ENCODE assay signal across 8 cellular contexts in genomic region chr2:232633413-232634318, GRCh38. TPM values are rescaled to one million over a fixed set of nuclear protein-coding genes. Genes with fewer than 3 reads are reported as not detected.
DNase-seq lines count a peak whose midpoint lies in the region; ATAC-seq and TF ChIP-seq lines count a peak whose summit lies in the region.

Gene EFHD1, plus strand, starts transcription at chr2:232633604. Its CDS starts 101 bp downstream, at chr2:232633705.

- H3K27me3 ChIP-seq in NT2/D1 (ENCODE audit: insufficient read depth, insufficient read length) (peaks cover 13% of the 10 kb centered on the region), foreskin keratinocyte (peaks cover 86% of the 10 kb centered on the region)

- peak; percentile 26 for DNase-seq in NCI-H1436 (lab: John Stamatoyannopoulos, UW)
- no peak for DNase-seq in NCI-H1436 treated with DMSO at 0.1 percent for 48 hours (lab: John Stamatoyannopoulos, UW)
- DNase-seq in NT2/D1 (ENCODE audit: low read depth, low spot score): peak; percentile 76
- DNase-seq in activated gamma-delta T cell treated with Interleukin-2 at 50 U/mL for 16 hours: peak; percentile 39
- DNase-seq in foreskin keratinocyte: no peak
- DNase-seq in natural killer cell treated with Interleukin-12 subunit alpha and Interleukin-12 subunit beta and Interleukin-15 and Interleukin-18, amount 100 ng/mL, for 72 hours (ENCODE audit: low spot score): no peak

- H3K27ac Mint-ChIP-seq in natural killer cell treated with Interleukin-12 subunit alpha and Interleukin-12 subunit beta and Interleukin-15 and Interleukin-18, amount 100 ng/mL, for 72 hours: no peak within 1 kb of the TSS
- H3K27ac Mint-ChIP-seq in stimulated activated naive CD8-positive, alpha-beta T cell treated with anti-CD3 and anti-CD28 coated beads, Interleukin-15, Interleukin-2, amounts not matched to agents 100 ng/mL and 50 ng/mL, for 24 hours: no peak within 1 kb of the TSS

- H3K27ac ChIP-seq in foreskin keratinocyte: no peak within 1 kb of the TSS

- H3K4me1 ChIP-seq in NT2/D1 (ENCODE audit: insufficient read depth, insufficient read length) (no peaks in the 10 kb centered on the region), foreskin keratinocyte (no peaks in the 10 kb centered on the region)

- no peaks in the 10 kb centered on the region for H3K36me3 Mint-ChIP-seq in natural killer cell treated with Interleukin-12 subunit alpha and Interleukin-12 subunit beta and Interleukin-15 and Interleukin-18, amount 100 ng/mL, for 72 hours
- H3K36me3 Mint-ChIP-seq in stimulated activated naive CD8-positive, alpha-beta T cell treated with anti-CD3 and anti-CD28 coated beads, Interleukin-15, Interleukin-2, amounts not matched to agents 100 ng/mL and 50 ng/mL, for 24 hours (ENCODE audit: low read depth): no peaks in the 10 kb centered on the region

- ATAC-seq in foreskin keratinocyte: peak; percentile 64
- peak; percentile 88 to 89 for ATAC-seq in natural killer cell treated with Interleukin-12 subunit alpha and Interleukin-12 subunit beta and Interleukin-15 and Interleukin-18, amount 100 ng/mL, for 72 hours
- no peak for ATAC-seq in GM18909 (IDR thresholded peaks at IDR 0.05; ENCODE audit: poor library complexity, unreplicated experiment)

- H3K27me3 Mint-ChIP-seq in natural killer cell treated with Interleukin-12 subunit alpha and Interleukin-12 subunit beta and Interleukin-15 and Interleukin-18, amount 100 ng/mL, for 72 hours: peaks cover 33 to 43% of the 10 kb centered on the region in 2 donors
- peaks cover 48% of the 10 kb centered on the region for H3K27me3 Mint-ChIP-seq in stimulated activated naive CD8-positive, alpha-beta T cell treated with anti-CD3 and anti-CD28 coated beads, Interleukin-15, Interleukin-2, amounts not matched to agents 100 ng/mL and 50 ng/mL, for 24 hours

- H3K36me3 ChIP-seq in NT2/D1 (ENCODE audit: insufficient read depth, insufficient read length, low read length): peaks cover 6% of the 10 kb centered on the region

- TF ChIP-seq CTCF in foreskin keratinocyte (conservative IDR thresholded peaks at IDR 0.05): no peak

- H3K9ac ChIP-seq in NT2/D1 (ENCODE audit: insufficient read length, low read depth): peak within 1 kb of the TSS; percentile 86

- peaks cover 5% of the 10 kb centered on the region in 2 donors for H3K4me1 Mint-ChIP-seq in natural killer cell treated with Interleukin-12 subunit alpha and Interleukin-12 subunit beta and Interleukin-15 and Interleukin-18, amount 100 ng/mL, for 72 hours (ENCODE audit: low read depth in 2 of 2)
- H3K4me1 Mint-ChIP-seq in stimulated activated naive CD8-positive, alpha-beta T cell treated with anti-CD3 and anti-CD28 coated beads, Interleukin-15, Interleukin-2, amounts not matched to agents 100 ng/mL and 50 ng/mL, for 24 hours (ENCODE audit: low read depth): peaks cover 6% of the 10 kb centered on the region

- H3K9me3 ChIP-seq in NT2/D1 (ENCODE audit: insufficient read depth, low read length): no peaks in the 10 kb centered on the region

- peak within 1 kb of the TSS; percentile 8 for H3K4me3 Mint-ChIP-seq in natural killer cell treated with Interleukin-12 subunit alpha and Interleukin-12 subunit beta and Interleukin-15 and Interleukin-18, amount 100 ng/mL, for 72 hours
- peak within 1 kb of the TSS; percentile 47 for H3K4me3 Mint-ChIP-seq in stimulated activated naive CD8-positive, alpha-beta T cell treated with anti-CD3 and anti-CD28 coated beads, Interleukin-15, Interleukin-2, amounts not matched to agents 100 ng/mL and 50 ng/mL, for 24 hours

- no peaks in the 10 kb centered on the region for H3K9me3 Mint-ChIP-seq in natural killer cell treated with Interleukin-12 subunit alpha and Interleukin-12 subunit beta and Interleukin-15 and Interleukin-18, amount 100 ng/mL, for 72 hours
- H3K9me3 Mint-ChIP-seq in stimulated activated naive CD8-positive, alpha-beta T cell treated with anti-CD3 and anti-CD28 coated beads, Interleukin-15, Interleukin-2, amounts not matched to agents 100 ng/mL and 50 ng/mL, for 24 hours: no peaks in the 10 kb centered on the region

- H3K4me3 ChIP-seq in NT2/D1 (ENCODE audit: insufficient read length, low read depth): peak within 1 kb of the TSS; percentile 74

RNA-seq across cellular contexts. Expression of gene EFHD1, which starts in this region (rescaled TPM):
- total RNA-seq in foreskin keratinocyte: not detected in 2 replicates
- polyA plus RNA-seq in foreskin keratinocyte: not detected in 2 replicates
- total RNA-seq in natural killer cell treated with Interleukin-12 subunit alpha and Interleukin-12 subunit beta and Interleukin-15 and Interleukin-18, amount 100 ng/mL, for 72 hours: under 1 TPM in 1 of 2 donors, not detected in 1; 0.24 TPM

Comparison
In these comparisons a context has a peak if more than half of its experiments do, and no peak if none do; other contexts are left out.
1. DNase-seq: peak in NCI-H1436 (single experiment), NT2/D1 (single experiment) and activated gamma-delta T cell treated with Interleukin-2 at 50 U/mL for 16 hours (single experiment); none in NCI-H1436 treated with DMSO at 0.1 percent for 48 hours (single experiment), foreskin keratinocyte (0 of 2) and natural killer cell treated with Interleukin-12 subunit alpha and Interleukin-12 subunit beta and Interleukin-15 and Interleukin-18, amount 100 ng/mL, for 72 hours (single experiment).
2. Peak in ATAC-seq in foreskin keratinocyte; RNA of the gene not detected or under 1 TPM.
3. Peak in ATAC-seq in natural killer cell treated with Interleukin-12 subunit alpha and Interleukin-12 subunit beta and Interleukin-15 and Interleukin-18, amount 100 ng/mL, for 72 hours; RNA of the gene not detected or under 1 TPM.